In the genomic region with DNA sequence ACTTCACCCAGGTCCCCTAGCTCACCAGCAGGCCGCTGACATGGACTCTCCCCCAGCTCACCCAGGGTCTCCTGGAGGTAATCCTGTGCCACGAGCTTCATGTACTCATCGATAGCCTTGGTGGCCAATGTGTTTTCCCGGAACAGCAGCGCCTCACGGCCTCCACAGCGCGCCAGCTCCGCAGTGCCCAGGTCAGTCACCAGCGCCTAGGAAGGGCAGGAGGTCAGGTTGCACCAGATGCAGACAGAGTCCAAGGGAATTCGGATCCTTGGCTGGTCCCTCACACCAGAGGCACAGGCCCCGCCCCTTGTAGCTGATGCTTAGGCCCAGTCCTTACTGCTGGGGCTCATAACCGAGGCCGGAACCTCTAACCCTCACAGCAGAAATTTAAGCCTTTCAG, we compare ENCODE assay signal across 14 cellular contexts. TPM values are rescaled to one million over a fixed set of nuclear protein-coding genes. Genes with fewer than 3 reads are reported as not detected.
DNase-seq lines count a peak whose midpoint lies in the region; ATAC-seq and TF ChIP-seq lines count a peak whose summit lies in the region.
"Had no signal": no experiment of that assay in that cellular context is flagged by ENCODE, and none has a peak within 500 bp of the region (broad histone marks: within the 10 kb centered on the region; RNA-seq: fewer than 3 reads in every experiment).

No MANE protein-coding gene starts in this region.

- TF ChIP-seq CTCF in RWPE2 (IDR thresholded peaks at IDR 0.05; ENCODE audit: poor library complexity, severe bottlenecking), result no peak
- TF ChIP-seq CTCF in hepatocyte (IDR thresholded peaks at IDR 0.05; ENCODE audit: poor library complexity), result no peak
- no peak for TF ChIP-seq CTCF in parathyroid adenoma (IDR thresholded peaks at IDR 0.05)

- H3K4me3 ChIP-seq in RWPE2 (ENCODE audit: severe bottlenecking), result no peak overlapping the region
- H3K4me3 ChIP-seq in hepatocyte, result no peak overlapping the region
- H3K4me3 ChIP-seq in parathyroid adenoma (ENCODE audit: low read depth, low read length), result no peak overlapping the region
- H3K4me3 ChIP-seq: BLaER1 treated with 17β-estradiol and CSF1 and Interleukin-3, amounts not matched to agents 10 nM and 100 nM; HAP-1 had no signal

- peak overlapping the region; percentile 23 for H3K27ac Mint-ChIP-seq in activated naive CD8-positive, alpha-beta T cell treated with anti-CD3 and anti-CD28 coated beads for 36 hours
- H3K27ac Mint-ChIP-seq in activated naive CD8-positive, alpha-beta T cell treated with anti-CD3 and anti-CD28 coated beads, Interleukin-2, amount 50 U/mL, for 24 hours, result no peak overlapping the region

- H3K4me2 ChIP-seq in hepatocyte (peak overlapping the region; percentile 72), parathyroid adenoma (ENCODE audit: low read length) (peak overlapping the region; percentile 42)

- H3K4me3 Mint-ChIP-seq in activated naive CD8-positive, alpha-beta T cell treated with anti-CD3 and anti-CD28 coated beads for 36 hours, result no peak overlapping the region
- H3K4me3 Mint-ChIP-seq in activated naive CD8-positive, alpha-beta T cell treated with anti-CD3 and anti-CD28 coated beads, Interleukin-2, amount 50 U/mL, for 24 hours, result no peak overlapping the region

- H3K36me3 ChIP-seq in RWPE2 (ENCODE audit: low read depth) (no peaks in the 10 kb centered on the region), hepatocyte (replicated peaks; ENCODE audit: insufficient read depth, low read depth) (no peaks in the 10 kb centered on the region), parathyroid adenoma (ENCODE audit: control insufficient read depth, insufficient read depth, low read length) (no peaks in the 10 kb centered on the region)
- H3K36me3 ChIP-seq: HAP-1 had no signal

- H3K4me1 ChIP-seq in RWPE2 (ENCODE audit: insufficient read depth, poor library complexity, severe bottlenecking) (no peaks in the 10 kb centered on the region), hepatocyte (ENCODE audit: insufficient read depth) (peaks cover 3% of the 10 kb centered on the region), parathyroid adenoma (peaks cover 4% of the 10 kb centered on the region)
- H3K4me1 ChIP-seq: HAP-1 had no signal

- no peak overlapping the region for H3K27ac ChIP-seq in RWPE2 (ENCODE audit: poor library complexity, severe bottlenecking)
- H3K27ac ChIP-seq in hepatocyte, result no peak overlapping the region
- H3K27ac ChIP-seq in parathyroid adenoma, result no peak overlapping the region
- H3K27ac ChIP-seq: BLaER1 treated with 17β-estradiol and CSF1 and Interleukin-3, amounts not matched to agents 10 nM and 100 nM had no signal

- H3K79me2 ChIP-seq in hepatocyte (no peaks in the 10 kb centered on the region), parathyroid adenoma (no peaks in the 10 kb centered on the region)

- H3K27me3 Mint-ChIP-seq in activated naive CD8-positive, alpha-beta T cell treated with anti-CD3 and anti-CD28 coated beads for 36 hours, result no peaks in the 10 kb centered on the region
- no peaks in the 10 kb centered on the region for H3K27me3 Mint-ChIP-seq in activated naive CD8-positive, alpha-beta T cell treated with anti-CD3 and anti-CD28 coated beads, Interleukin-2, amount 50 U/mL, for 24 hours

- DNase-seq in activated naive CD8-positive, alpha-beta T cell treated with anti-CD3 and anti-CD28 coated beads for 36 hours, result no peak
- DNase-seq in activated naive CD8-positive, alpha-beta T cell treated with anti-CD3 and anti-CD28 coated beads, Interleukin-2, amount 50 U/mL, for 24 hours, result no peak
- DNase-seq in RWPE2 (ENCODE audit: low spot score), result peak; percentile 50
- DNase-seq in hepatocyte (ENCODE audit: low spot score), result no peak
- DNase-seq in NOMO-1 treated with dmso at 0.1 percent for 144 hours (lab: John Stamatoyannopoulos, UW; ENCODE audit: unreplicated experiment), result no peak
- no peak for DNase-seq in NCI-H2171 (lab: John Stamatoyannopoulos, UW)
- DNase-seq: EL, Kasumi-1, NCI-H1930, NCI-H510A had no signal

- H3K27me3 ChIP-seq in RWPE2 (ENCODE audit: insufficient read depth, poor library complexity, severe bottlenecking) (peaks cover 22% of the 10 kb centered on the region), hepatocyte (peaks cover 64% of the 10 kb centered on the region), parathyroid adenoma (ENCODE audit: control insufficient read depth, insufficient read depth, low read length) (no peaks in the 10 kb centered on the region)
- H3K27me3 ChIP-seq: BLaER1 treated with 17β-estradiol and CSF1 and Interleukin-3, amounts not matched to agents 10 nM and 100 nM had no signal

- no peaks in the 10 kb centered on the region for H4K20me1 ChIP-seq in hepatocyte (ENCODE audit: insufficient read depth, poor library complexity, severe bottlenecking)

- 55% methylated on average over 14 of the region's 14 CpGs for WGBS in hepatocyte (ENCODE audit: low lambda C conversion rate, missing lambda C conversion rate)

- no peaks in the 10 kb centered on the region for H3K9me3 Mint-ChIP-seq in activated naive CD8-positive, alpha-beta T cell treated with anti-CD3 and anti-CD28 coated beads for 36 hours
- no peaks in the 10 kb centered on the region for H3K9me3 Mint-ChIP-seq in activated naive CD8-positive, alpha-beta T cell treated with anti-CD3 and anti-CD28 coated beads, Interleukin-2, amount 50 U/mL, for 24 hours

- ATAC-seq in activated naive CD8-positive, alpha-beta T cell treated with anti-CD3 and anti-CD28 coated beads, Interleukin-2, amount 50 U/mL, for 24 hours, result no peak
- ATAC-seq in RWPE2 (ENCODE audit: low read depth) (no peak; the same call in 1 of the 3 replicates), HG02678 (IDR thresholded peaks at IDR 0.05; ENCODE audit: unreplicated experiment) (no peak)

- H3K36me3 Mint-ChIP-seq in activated naive CD8-positive, alpha-beta T cell treated with anti-CD3 and anti-CD28 coated beads for 36 hours, result peaks cover 47% of the 10 kb centered on the region
- H3K36me3 Mint-ChIP-seq in activated naive CD8-positive, alpha-beta T cell treated with anti-CD3 and anti-CD28 coated beads, Interleukin-2, amount 50 U/mL, for 24 hours (ENCODE audit: low read depth), result peaks cover 43% of the 10 kb centered on the region

- H3K9me3 ChIP-seq in RWPE2 (ENCODE audit: severe bottlenecking), result no peaks in the 10 kb centered on the region
- H3K9me3 ChIP-seq in hepatocyte (ENCODE audit: low read depth), result no peaks in the 10 kb centered on the region
- no peaks in the 10 kb centered on the region for H3K9me3 ChIP-seq in parathyroid adenoma (ENCODE audit: control insufficient read depth, low read length)
- H3K9me3 ChIP-seq: HAP-1 had no signal

- no peaks in the 10 kb centered on the region for H3K9me2 ChIP-seq in hepatocyte (replicated peaks; ENCODE audit: insufficient read depth)

- H2AFZ ChIP-seq in hepatocyte (no peak overlapping the region), parathyroid adenoma (no peak overlapping the region)

- H3K9ac ChIP-seq in parathyroid adenoma, result no peak overlapping the region
- H3K9ac ChIP-seq: BLaER1 treated with 17β-estradiol and CSF1 and Interleukin-3, amounts not matched to agents 10 nM and 100 nM had no signal

- H3K4me1 Mint-ChIP-seq in activated naive CD8-positive, alpha-beta T cell treated with anti-CD3 and anti-CD28 coated beads for 36 hours, result peaks cover 13% of the 10 kb centered on the region
- peaks cover 1% of the 10 kb centered on the region for H3K4me1 Mint-ChIP-seq in activated naive CD8-positive, alpha-beta T cell treated with anti-CD3 and anti-CD28 coated beads, Interleukin-2, amount 50 U/mL, for 24 hours

RNA-seq across cellular contexts. Expression of gene WIZ, which starts 6.7 kb away (rescaled TPM):
- 10 to 100 TPM; 22.7 to 24.1 TPM for total RNA-seq in activated naive CD8-positive, alpha-beta T cell treated with anti-CD3 and anti-CD28 coated beads for 36 hours
- 10.6 and 18.6 TPM in 2 replicates for total RNA-seq in hepatocyte
- 24.5 and 34.9 TPM in 2 replicates for polyA plus RNA-seq in hepatocyte

RNA-seq across cellular contexts. Expression of gene RASAL3, which starts 7.9 kb away (rescaled TPM):
- 10 to 100 TPM; 75.0 to 83.4 TPM for total RNA-seq in activated naive CD8-positive, alpha-beta T cell treated with anti-CD3 and anti-CD28 coated beads for 36 hours
- 0.07 TPM in 1 of 2 replicates, not detected in the other for total RNA-seq in hepatocyte
- polyA plus RNA-seq in hepatocyte, result 0.12 and 0.23 TPM in 2 replicates

RNA-seq across cellular contexts. Expression of gene PGLYRP2, which starts 22.9 kb away (rescaled TPM):
- total RNA-seq in activated naive CD8-positive, alpha-beta T cell treated with anti-CD3 and anti-CD28 coated beads for 36 hours, result not detected
- total RNA-seq in hepatocyte, result 0.16 TPM in 1 of 2 replicates, not detected in the other
- polyA plus RNA-seq in hepatocyte, result not detected in 2 replicates

RNA-seq across cellular contexts. Expression of gene AKAP8L, which starts 37.7 kb away (rescaled TPM):
- total RNA-seq in activated naive CD8-positive, alpha-beta T cell treated with anti-CD3 and anti-CD28 coated beads for 36 hours, result 10 to 100 TPM; 70.6 to 71.6 TPM
- total RNA-seq in hepatocyte, result 88.7 and 93.8 TPM in 2 replicates
- 155 and 181 TPM in 2 replicates for polyA plus RNA-seq in hepatocyte

RNA-seq across cellular contexts. Expression of gene CYP4F22, which starts 51.9 kb away (rescaled TPM):
- 1 to 10 TPM; 1.3 to 1.6 TPM for total RNA-seq in activated naive CD8-positive, alpha-beta T cell treated with anti-CD3 and anti-CD28 coated beads for 36 hours
- total RNA-seq in hepatocyte, result not detected in 2 replicates
- not detected in 2 replicates for polyA plus RNA-seq in hepatocyte

Comparison
In these comparisons a context has a peak if more than half of its experiments do, and no peak if none do; other contexts are left out.
1. RNA of gene RASAL3, which starts 7.9 kb away (total RNA-seq): 75.0 to 83.4 TPM in activated naive CD8-positive, alpha-beta T cell treated with anti-CD3 and anti-CD28 coated beads for 36 hours; 0.07 TPM in hepatocyte; every median in the first group is over 10 times any median in the second.